ENCODE assay signal across 2 cellular contexts in the genomic region with DNA sequence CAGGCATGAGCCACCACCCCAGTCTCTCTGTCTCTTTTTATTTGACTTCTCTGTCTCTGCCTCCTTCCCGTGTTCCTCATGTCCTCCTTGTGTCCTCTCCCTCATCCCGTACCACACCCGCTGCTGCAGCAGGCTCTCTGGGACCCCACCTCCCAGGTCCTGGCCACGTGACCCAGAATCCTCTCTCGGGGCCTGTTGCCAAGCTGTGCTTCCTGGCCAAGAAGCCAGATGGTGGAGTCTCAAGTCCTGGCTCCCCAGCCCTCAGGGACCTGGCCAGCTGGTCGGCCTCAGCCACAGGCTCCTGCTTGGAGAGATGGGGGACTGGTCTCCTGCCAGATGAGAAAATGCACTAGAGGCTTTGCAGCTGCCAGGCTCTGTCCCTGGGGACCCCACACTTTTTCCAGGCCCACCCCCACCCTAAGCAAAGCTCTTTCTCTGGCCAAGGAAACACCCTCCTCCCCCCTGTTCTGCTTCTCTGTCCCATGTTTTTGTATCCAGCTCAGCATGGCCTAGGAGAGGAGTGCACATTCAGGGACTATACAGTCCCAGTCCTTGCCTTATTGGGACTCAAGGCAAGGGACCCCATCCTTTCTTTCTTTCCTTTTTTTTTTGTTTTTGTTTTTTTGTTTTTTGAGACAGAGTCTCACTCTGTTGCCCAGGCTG.
TF ChIP-seq lines count a peak whose summit lies in the region.

No MANE protein-coding gene starts in this region.

TF ChIP-seq in IMR-90, 13 proteins besides CTCF, POLR2A, EP300 and RAD21:
- TF ChIP-seq FOS (IDR thresholded peaks at IDR 0.05; ENCODE audit: low read depth, low read length) (no peak), CEBPB (IDR thresholded peaks at IDR 0.05; ENCODE audit: low read depth, low read length) (no peak), SMC3 (IDR thresholded peaks at IDR 0.05; ENCODE audit: low read depth, low read length) (no peak), RFX5 (IDR thresholded peaks at IDR 0.05; ENCODE audit: low read depth, low read length) (no peak), MAZ (IDR thresholded peaks at IDR 0.05; ENCODE audit: borderline replicate concordance, low read depth, low read length) (no peak)
- TF ChIP-seq, protein P1, sequence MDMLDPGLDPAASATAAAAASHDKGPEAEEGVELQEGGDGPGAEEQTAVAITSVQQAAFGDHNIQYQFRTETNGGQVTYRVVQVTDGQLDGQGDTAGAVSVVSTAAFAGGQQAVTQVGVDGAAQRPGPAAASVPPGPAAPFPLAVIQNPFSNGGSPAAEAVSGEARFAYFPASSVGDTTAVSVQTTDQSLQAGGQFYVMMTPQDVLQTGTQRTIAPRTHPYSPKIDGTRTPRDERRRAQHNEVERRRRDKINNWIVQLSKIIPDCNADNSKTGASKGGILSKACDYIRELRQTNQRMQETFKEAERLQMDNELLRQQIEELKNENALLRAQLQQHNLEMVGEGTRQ (IDR thresholded peaks at IDR 0.05; ENCODE audit: low read depth, low read length) = peak; percentile 36; the same call in 1 of the 2 replicates

TF ChIP-seq in HepG2, 621 proteins besides CTCF, POLR2A, EP300 and RAD21:
- TF ChIP-seq PHF20 (CRISPR knock-in tag; IDR thresholded peaks at IDR 0.05) (no peak), FOXA3 (CRISPR knock-in tag; IDR thresholded peaks at IDR 0.05) (no peak), ZNF460 (CRISPR knock-in tag; IDR thresholded peaks at IDR 0.05; ENCODE audit: borderline replicate concordance) (no peak), FOSL2 (CRISPR knock-in tag; IDR thresholded peaks at IDR 0.05) (no peak), ZNF7 (CRISPR knock-in tag; IDR thresholded peaks at IDR 0.05) (no peak), ZNF761 (CRISPR knock-in tag; conservative IDR thresholded peaks at IDR 0.05) (no peak), HOXD1 (CRISPR knock-in tag; IDR thresholded peaks at IDR 0.05) (no peak), MTF1 (CRISPR knock-in tag; IDR thresholded peaks at IDR 0.05) (no peak)
- TF ChIP-seq, protein P2, sequence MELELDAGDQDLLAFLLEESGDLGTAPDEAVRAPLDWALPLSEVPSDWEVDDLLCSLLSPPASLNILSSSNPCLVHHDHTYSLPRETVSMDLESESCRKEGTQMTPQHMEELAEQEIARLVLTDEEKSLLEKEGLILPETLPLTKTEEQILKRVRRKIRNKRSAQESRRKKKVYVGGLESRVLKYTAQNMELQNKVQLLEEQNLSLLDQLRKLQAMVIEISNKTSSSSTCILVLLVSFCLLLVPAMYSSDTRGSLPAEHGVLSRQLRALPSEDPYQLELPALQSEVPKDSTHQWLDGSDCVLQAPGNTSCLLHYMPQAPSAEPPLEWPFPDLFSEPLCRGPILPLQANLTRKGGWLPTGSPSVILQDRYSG (CRISPR knock-in tag; IDR thresholded peaks at IDR 0.05) = no peak
- TF ChIP-seq, protein P3, sequence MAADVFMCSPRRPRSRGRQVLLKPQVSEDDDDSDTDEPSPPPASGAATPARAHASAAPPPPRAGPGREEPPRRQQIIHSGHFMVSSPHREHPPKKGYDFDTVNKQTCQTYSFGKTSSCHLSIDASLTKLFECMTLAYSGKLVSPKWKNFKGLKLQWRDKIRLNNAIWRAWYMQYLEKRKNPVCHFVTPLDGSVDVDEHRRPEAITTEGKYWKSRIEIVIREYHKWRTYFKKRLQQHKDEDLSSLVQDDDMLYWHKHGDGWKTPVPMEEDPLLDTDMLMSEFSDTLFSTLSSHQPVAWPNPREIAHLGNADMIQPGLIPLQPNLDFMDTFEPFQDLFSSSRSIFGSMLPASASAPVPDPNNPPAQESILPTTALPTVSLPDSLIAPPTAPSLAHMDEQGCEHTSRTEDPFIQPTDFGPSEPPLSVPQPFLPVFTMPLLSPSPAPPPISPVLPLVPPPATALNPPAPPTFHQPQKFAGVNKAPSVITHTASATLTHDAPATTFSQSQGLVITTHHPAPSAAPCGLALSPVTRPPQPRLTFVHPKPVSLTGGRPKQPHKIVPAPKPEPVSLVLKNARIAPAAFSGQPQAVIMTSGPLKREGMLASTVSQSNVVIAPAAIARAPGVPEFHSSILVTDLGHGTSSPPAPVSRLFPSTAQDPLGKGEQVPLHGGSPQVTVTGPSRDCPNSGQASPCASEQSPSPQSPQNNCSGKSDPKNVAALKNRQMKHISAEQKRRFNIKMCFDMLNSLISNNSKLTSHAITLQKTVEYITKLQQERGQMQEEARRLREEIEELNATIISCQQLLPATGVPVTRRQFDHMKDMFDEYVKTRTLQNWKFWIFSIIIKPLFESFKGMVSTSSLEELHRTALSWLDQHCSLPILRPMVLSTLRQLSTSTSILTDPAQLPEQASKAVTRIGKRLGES (CRISPR knock-in tag; IDR thresholded peaks at IDR 0.05; ENCODE audit: borderline replicate concordance) = no peak
- TF ChIP-seq, protein P4, sequence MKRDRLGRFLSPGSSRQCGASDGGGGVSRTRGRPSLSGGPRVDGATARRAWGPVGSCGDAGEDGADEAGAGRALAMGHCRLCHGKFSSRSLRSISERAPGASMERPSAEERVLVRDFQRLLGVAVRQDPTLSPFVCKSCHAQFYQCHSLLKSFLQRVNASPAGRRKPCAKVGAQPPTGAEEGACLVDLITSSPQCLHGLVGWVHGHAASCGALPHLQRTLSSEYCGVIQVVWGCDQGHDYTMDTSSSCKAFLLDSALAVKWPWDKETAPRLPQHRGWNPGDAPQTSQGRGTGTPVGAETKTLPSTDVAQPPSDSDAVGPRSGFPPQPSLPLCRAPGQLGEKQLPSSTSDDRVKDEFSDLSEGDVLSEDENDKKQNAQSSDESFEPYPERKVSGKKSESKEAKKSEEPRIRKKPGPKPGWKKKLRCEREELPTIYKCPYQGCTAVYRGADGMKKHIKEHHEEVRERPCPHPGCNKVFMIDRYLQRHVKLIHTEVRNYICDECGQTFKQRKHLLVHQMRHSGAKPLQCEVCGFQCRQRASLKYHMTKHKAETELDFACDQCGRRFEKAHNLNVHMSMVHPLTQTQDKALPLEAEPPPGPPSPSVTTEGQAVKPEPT (CRISPR knock-in tag; IDR thresholded peaks at IDR 0.05; ENCODE audit: low read depth) = no peak
TF ChIP-seq in HepG2: peak in this region for 0.
